ENCODE assay signal across 10 cellular contexts in genomic region chr11:74731301-74732094, GRCh38. TPM values are rescaled to one million over a fixed set of nuclear protein-coding genes. Genes with fewer than 3 reads are reported as not detected.
A peak's percentile ranks its signal among the peaks of the same experiment; 100 is the strongest.
DNase-seq lines count a peak whose midpoint lies in the region; ATAC-seq and TF ChIP-seq lines count a peak whose summit lies in the region.
"Had no signal": no experiment of that assay in that cellular context is flagged by ENCODE, and none has a peak within 500 bp of the region (broad histone marks: within the 10 kb centered on the region; RNA-seq: fewer than 3 reads in every experiment).

A gene with protein sequence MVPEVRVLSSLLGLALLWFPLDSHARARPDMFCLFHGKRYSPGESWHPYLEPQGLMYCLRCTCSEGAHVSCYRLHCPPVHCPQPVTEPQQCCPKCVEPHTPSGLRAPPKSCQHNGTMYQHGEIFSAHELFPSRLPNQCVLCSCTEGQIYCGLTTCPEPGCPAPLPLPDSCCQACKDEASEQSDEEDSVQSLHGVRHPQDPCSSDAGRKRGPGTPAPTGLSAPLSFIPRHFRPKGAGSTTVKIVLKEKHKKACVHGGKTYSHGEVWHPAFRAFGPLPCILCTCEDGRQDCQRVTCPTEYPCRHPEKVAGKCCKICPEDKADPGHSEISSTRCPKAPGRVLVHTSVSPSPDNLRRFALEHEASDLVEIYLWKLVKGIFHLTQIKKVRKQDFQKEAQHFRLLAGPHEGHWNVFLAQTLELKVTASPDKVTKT (minus strand): TSS chr11:74731426. CDS start chr11:74730888, 538 bp downstream.

- peaks cover 48% of the 10 kb centered on the region for H3K27me3 Mint-ChIP-seq in chondrocyte (ENCODE audit: low read depth)

- no peaks in the 10 kb centered on the region for H3K36me3 Mint-ChIP-seq in chondrocyte (ENCODE audit: low read depth)

- WGBS in right lobe of liver (ENCODE audit: insufficient coverage, low coverage, low lambda C conversion rate, missing lambda C conversion rate), result 41% methylated on average over 16 of the region's 69 CpGs

- H3K27ac ChIP-seq in right lobe of liver, result no peak within 1 kb of the TSS
- H3K27ac ChIP-seq in tibial artery, result no peak within 1 kb of the TSS
- H3K27ac ChIP-seq: adrenal gland had no signal

- no peaks in the 10 kb centered on the region for H3K9me3 Mint-ChIP-seq in chondrocyte (ENCODE audit: low read depth)

- TF ChIP-seq CTCF in chondrocyte (IDR thresholded peaks at IDR 0.05) (peak; percentile 35), right lobe of liver (IDR thresholded peaks at IDR 0.05) (peak in 1 of 4 donors; percentile 18), tibial artery (IDR thresholded peaks at IDR 0.05) (no peak)

- H3K4me3 ChIP-seq in right lobe of liver (peak within 1 kb of the TSS in 1 of 3 donors; percentile 31), tibial artery (peak within 1 kb of the TSS; percentile 29 to 53)
- H3K4me3 ChIP-seq: adrenal gland had no signal

- in situ Hi-C loops in ACHN (cut with HindIII; ENCODE audit: low pct_ligation_motif_present, low pct_unique_long_range_greater_than_20kb, low sequenced_read_pairs), result no loop called here

- TF ChIP-seq POLR2A in right lobe of liver (IDR thresholded peaks at IDR 0.05), result no peak

- no peak within 1 kb of the TSS for H3K27ac Mint-ChIP-seq in chondrocyte (ENCODE audit: unreplicated experiment)

- no peaks in the 10 kb centered on the region for H3K36me3 ChIP-seq in right lobe of liver
- no peaks in the 10 kb centered on the region for H3K36me3 ChIP-seq in tibial artery
- H3K36me3 ChIP-seq: adrenal gland had no signal

- H3K27me3 ChIP-seq in right lobe of liver, result no peaks in the 10 kb centered on the region
- peaks cover 0 to 42% of the 10 kb centered on the region in 2 donors for H3K27me3 ChIP-seq in tibial artery

- H3K4me1 ChIP-seq in right lobe of liver (peaks cover 0 to 4% (median 0%) of the 10 kb centered on the region in 4 donors), tibial artery (peaks cover 0 to 15% (median 13%) of the 10 kb centered on the region in 4 donors)

- H3K4me1 Mint-ChIP-seq in chondrocyte (ENCODE audit: low read depth), result peaks cover 5% of the 10 kb centered on the region

- intact Hi-C loops in right lobe of liver (cut with DNase I) (no loop called here), tibial artery (cut with DNase I; ENCODE audit: low total_unique reads) (no loop called here)

- H3K4me3 Mint-ChIP-seq in chondrocyte (ENCODE audit: unreplicated experiment), result peak within 1 kb of the TSS; percentile 63

- peaks cover 0 to 6% (median 0%) of the 10 kb centered on the region in 4 donors for H3K9me3 ChIP-seq in right lobe of liver
- H3K9me3 ChIP-seq in tibial artery, result no peaks in the 10 kb centered on the region
- H3K9me3 ChIP-seq: adrenal gland had no signal

- peak; percentile 1 for DNase-seq in NCI-H2107 (lab: John Stamatoyannopoulos, UW)
- no peak for DNase-seq in NCI-H2107 treated with DMSO at 0.1 percent for 48 hours (lab: John Stamatoyannopoulos, UW; ENCODE audit: unreplicated experiment)
- DNase-seq in chondrocyte (ENCODE audit: low spot score), result no peak
- peak; percentile 60 to 69 (median 69) for DNase-seq in right lobe of liver
- peak in 1 of 2 donors; percentile 60 for DNase-seq in tibial artery
- no peak for DNase-seq in activated gamma-delta T cell (lab: John Stamatoyannopoulos, UW)
- DNase-seq in ACHN, result no peak
- DNase-seq in globus pallidus (ENCODE audit: low spot score), result no peak
- DNase-seq: C1 segment of cervical spinal cord had no signal

- peak; percentile 65 to 78 (median 74) for ATAC-seq in right lobe of liver

RNA-seq across cellular contexts. Expression of the gene that starts here (rescaled TPM):
- total RNA-seq in chondrocyte (not detected in 3 replicates), right lobe of liver (10 to 100 TPM in 5 of 6 experiments, 1 to 10 TPM in 1; 2.9 to 41.4 (median 23.9) TPM)

Comparison
In these comparisons a context has a peak if more than half of its experiments do, and no peak if none do; other contexts are left out.
1. DNase-seq: peak in NCI-H2107 (single experiment) and right lobe of liver (3 of 3); none in NCI-H2107 treated with DMSO at 0.1 percent for 48 hours (single experiment), chondrocyte (single experiment), activated gamma-delta T cell (single experiment), ACHN (single experiment) and globus pallidus (single experiment).